ENCODE assay signal across 24 cellular contexts in genomic region chr18:56282234-56283104, GRCh38.
DNase-seq lines count a peak whose midpoint lies in the region; ATAC-seq, FAIRE-seq and TF ChIP-seq lines count a peak whose summit lies in the region.
"Had no signal": no experiment of that assay in that cellular context is flagged by ENCODE, and none has a peak within 500 bp of the region (broad histone marks: within the 10 kb centered on the region; RNA-seq: fewer than 3 reads in every experiment).

No MANE protein-coding gene starts in this region.

- H3K4me1 Mint-ChIP-seq in glutamatergic neuron (ENCODE audit: low read depth, unreplicated experiment), result peaks cover 8% of the 10 kb centered on the region
- H3K4me1 Mint-ChIP-seq: CD14-positive monocyte; CD4-positive, alpha-beta memory T cell; CD4-positive, CD25-positive, alpha-beta regulatory T cell; CD8-positive, alpha-beta memory T cell had no signal

- TF ChIP-seq CTCF in A549 (IDR thresholded peaks at IDR 0.05) (no peak), D721Med (IDR thresholded peaks at IDR 0.05; ENCODE audit: insufficient read depth, missing control alignments) (no peak), K562 (IDR thresholded peaks at IDR 0.05 in 2 of 3, conservative IDR thresholded peaks at IDR 0.05 in 1 of 3; ENCODE audit: insufficient read depth in 2 of 3, low read depth in 1 of 3, low read length in 3 of 3) (no peak), glutamatergic neuron (IDR thresholded peaks at IDR 0.05; ENCODE audit: partially characterized antibody, unreplicated experiment) (no peak), lower lobe of right lung (IDR thresholded peaks at IDR 0.05) (no peak)

- H4K20me1 ChIP-seq in K562 (replicated peaks; ENCODE audit: control insufficient read depth, insufficient read depth, low read length), result no peaks in the 10 kb centered on the region
- H4K20me1 ChIP-seq: BLaER1 had no signal

- H3K4me3 ChIP-seq in A549 (no peak overlapping the region), K562 (no peak overlapping the region), lower lobe of right lung (no peak overlapping the region)
- H3K4me3 ChIP-seq: BLaER1 had no signal

- no peaks in the 10 kb centered on the region for H3K36me3 Mint-ChIP-seq in glutamatergic neuron (ENCODE audit: unreplicated experiment)
- H3K36me3 Mint-ChIP-seq: CD14-positive monocyte; CD4-positive, alpha-beta memory T cell; CD4-positive, CD25-positive, alpha-beta regulatory T cell; CD8-positive, alpha-beta memory T cell had no signal

- no peak overlapping the region for H3K9ac ChIP-seq in K562 (ENCODE audit: insufficient read depth in 1 of 2, low read depth in 2 of 2, low read length in 2 of 2)
- H3K9ac ChIP-seq: BLaER1 had no signal

- H3K9me3 ChIP-seq in A549 (no peaks in the 10 kb centered on the region), K562 (replicated peaks; ENCODE audit: control insufficient read depth, insufficient read depth, low read depth, low read length) (no peaks in the 10 kb centered on the region), lower lobe of right lung (no peaks in the 10 kb centered on the region)

- in situ Hi-C loops in K562 (cut with MboI), result no loop called here

- H3K4me1 ChIP-seq in A549, result no peaks in the 10 kb centered on the region
- H3K4me1 ChIP-seq in K562 (replicated peaks in 1 of 2; ENCODE audit: control insufficient read depth in 2 of 2, insufficient read depth in 2 of 2, low read length in 2 of 2), result no peaks in the 10 kb centered on the region
- H3K4me1 ChIP-seq in lower lobe of right lung, result no peaks in the 10 kb centered on the region
- H3K4me1 ChIP-seq: BLaER1 had no signal

- BruUV-seq in K562 (replicated peaks; lab: Mats Ljungman, UMichigan), result no TSS peak

- FAIRE-seq in A549 (lab: Jason Lieb, UNC) (no peak), D721Med (lab: Jason Lieb, UNC) (peak; percentile 92), K562 (lab: Jason Lieb, UNC) (no peak), HTR-8/SVneo (lab: Jason Lieb, UNC) (no peak)
- FAIRE-seq: A204.1, G401.6, GM12891, GM19239 had no signal

- H3K27ac ChIP-seq in A549 (no peak overlapping the region), K562 (ENCODE audit: extremely low read depth, low read depth, low read length) (no peak overlapping the region), lower lobe of right lung (no peak overlapping the region)
- H3K27ac ChIP-seq: BLaER1 had no signal

- DNase-seq in A549 (ENCODE audit: low read depth in 1 of 2, low spot score in 1 of 2) (no peak), D721Med (ENCODE audit: insufficient read length, low spot score) (no peak), K562 (ENCODE audit: extremely low read depth in 1 of 4, low spot score in 3 of 4) (no peak), glutamatergic neuron (peak; percentile 38), lower lobe of right lung (no peak), SKM-1 treated with dmso at 0.1 percent for 144 hours (lab: John Stamatoyannopoulos, UW; ENCODE audit: unreplicated experiment) (no peak), HTR-8/SVneo (ENCODE audit: insufficient read length, low spot score) (no peak)
- no peak for DNase-seq in activated CD8-positive, alpha-beta memory T cell treated with anti-CD3 and anti-CD28 coated beads, Interleukin-2, amount 50 U/mL, for 4 hours
- DNase-seq: 8988T; AML-193; C1 segment of cervical spinal cord; CD4-positive, alpha-beta memory T cell; CD4-positive, CD25-positive, alpha-beta regulatory T cell; CD8-positive, alpha-beta memory T cell; COR-L47; DMS79 treated with DMSO at 0.1 percent for 48 hours; GF-D8 had no signal

- TF ChIP-seq EP300 in A549 (IDR thresholded peaks at IDR 0.05), result no peak
- TF ChIP-seq EP300 in K562 (IDR thresholded peaks at IDR 0.05; ENCODE audit: low read length), result no peak

- H3K4me3 Mint-ChIP-seq in glutamatergic neuron (ENCODE audit: unreplicated experiment), result no peak overlapping the region
- H3K4me3 Mint-ChIP-seq: B cell; CD14-positive monocyte; CD4-positive, alpha-beta memory T cell; CD4-positive, CD25-positive, alpha-beta regulatory T cell; CD8-positive, alpha-beta memory T cell had no signal

- ATAC-seq in A549 (no peak), K562 (no peak), lower lobe of right lung (no peak)

- no peaks in the 10 kb centered on the region for H3K9me1 ChIP-seq in K562 (ENCODE audit: control insufficient read depth, insufficient read depth, low read length)

- H3K27me3 Mint-ChIP-seq in glutamatergic neuron (ENCODE audit: unreplicated experiment), result peaks cover 1% of the 10 kb centered on the region
- H3K27me3 Mint-ChIP-seq: B cell; CD4-positive, alpha-beta memory T cell; CD4-positive, CD25-positive, alpha-beta regulatory T cell had no signal

- no peaks in the 10 kb centered on the region for H3K79me2 ChIP-seq in K562 (ENCODE audit: control insufficient read depth, insufficient read depth, low read length)

- intact Hi-C loops in K562 (cut with micrococcal nuclease), result no loop called here
- intact Hi-C loops in lower lobe of right lung (cut with DNase I), result no loop called here

- CTCF ChIA-PET in A549 (lab: Yijun Ruan, JAX), result no interaction called here
- CTCF ChIA-PET in K562 (lab: Yijun Ruan, JAX; ENCODE audit: low intra/inter-chr PET ratio), result no interaction called here

- H3K4me2 ChIP-seq in A549 (no peak overlapping the region), K562 (ENCODE audit: insufficient read depth, low read length) (no peak overlapping the region)
- H3K4me2 ChIP-seq: BLaER1 had no signal

- H3K27me3 ChIP-seq in K562 (ENCODE audit: control insufficient read depth in 2 of 2, insufficient read depth in 2 of 2, low read length in 2 of 2), result peaks cover 0 to 4% of the 10 kb centered on the region in 2 experiments; a peak in 1 of 5 replicates
- H3K27me3 ChIP-seq in lower lobe of right lung (ENCODE audit: low read depth), result no peaks in the 10 kb centered on the region
- H3K27me3 ChIP-seq: BLaER1 had no signal

- POLR2A ChIA-PET in A549 (lab: Yijun Ruan, JAX) (no interaction called here), K562 (lab: Yijun Ruan, JAX) (no interaction called here)

- no peak for TF ChIP-seq POLR2A in A549 (IDR thresholded peaks at IDR 0.05; ENCODE audit: low read length)
- TF ChIP-seq POLR2A in K562 (conservative IDR thresholded peaks at IDR 0.05), result no peak

- no peak overlapping the region for H2AFZ ChIP-seq in K562 (ENCODE audit: low read depth, low read length)

- 59% methylated on average over 8 of the region's 8 CpGs for WGBS in A549 (ENCODE audit: missing lambda C conversion rate)
- 0% methylated on average over 7 of the region's 8 CpGs for WGBS in K562 (ENCODE audit: insufficient coverage, low coverage, missing lambda C conversion rate)

- no peaks in the 10 kb centered on the region for H3K36me3 ChIP-seq in K562 (ENCODE audit: control insufficient read depth, insufficient read depth, low read length)
- no peaks in the 10 kb centered on the region for H3K36me3 ChIP-seq in lower lobe of right lung
- H3K36me3 ChIP-seq: BLaER1 had no signal

- TF ChIP-seq RAD21 in A549 (conservative IDR thresholded peaks at IDR 0.05 in 1 of 2, IDR thresholded peaks at IDR 0.05 in 1 of 2) (no peak), K562 (CRISPR knock-in tag; conservative IDR thresholded peaks at IDR 0.05 in 1 of 2, IDR thresholded peaks at IDR 0.05 in 1 of 2) (no peak)

- H3K9me3 Mint-ChIP-seq in glutamatergic neuron (ENCODE audit: unreplicated experiment), result peaks cover 2% of the 10 kb centered on the region

- H3K27ac Mint-ChIP-seq in glutamatergic neuron (ENCODE audit: unreplicated experiment), result no peak overlapping the region
- H3K27ac Mint-ChIP-seq: B cell; CD4-positive, alpha-beta memory T cell; CD4-positive, CD25-positive, alpha-beta regulatory T cell; CD8-positive, alpha-beta memory T cell had no signal

TF ChIP-seq in A549, 52 proteins besides CTCF, POLR2A, EP300 and RAD21:
- TF ChIP-seq MAFK (IDR thresholded peaks at IDR 0.05; ENCODE audit: partially characterized antibody) (peak; percentile 24), NPAS2 (CRISPR knock-in tag; IDR thresholded peaks at IDR 0.05; ENCODE audit: borderline replicate concordance) (no peak), POLR2AphosphoS2 (conservative IDR thresholded peaks at IDR 0.05; ENCODE audit: low read length) (no peak)

TF ChIP-seq in K562, 482 proteins besides CTCF, POLR2A, EP300 and RAD21:
- TF ChIP-seq SREBF2 (CRISPR knock-in tag; IDR thresholded peaks at IDR 0.05), result no peak
- no peak for TF ChIP-seq CREM (IDR thresholded peaks at IDR 0.05; ENCODE audit: low read depth)
- TF ChIP-seq, protein P1, sequence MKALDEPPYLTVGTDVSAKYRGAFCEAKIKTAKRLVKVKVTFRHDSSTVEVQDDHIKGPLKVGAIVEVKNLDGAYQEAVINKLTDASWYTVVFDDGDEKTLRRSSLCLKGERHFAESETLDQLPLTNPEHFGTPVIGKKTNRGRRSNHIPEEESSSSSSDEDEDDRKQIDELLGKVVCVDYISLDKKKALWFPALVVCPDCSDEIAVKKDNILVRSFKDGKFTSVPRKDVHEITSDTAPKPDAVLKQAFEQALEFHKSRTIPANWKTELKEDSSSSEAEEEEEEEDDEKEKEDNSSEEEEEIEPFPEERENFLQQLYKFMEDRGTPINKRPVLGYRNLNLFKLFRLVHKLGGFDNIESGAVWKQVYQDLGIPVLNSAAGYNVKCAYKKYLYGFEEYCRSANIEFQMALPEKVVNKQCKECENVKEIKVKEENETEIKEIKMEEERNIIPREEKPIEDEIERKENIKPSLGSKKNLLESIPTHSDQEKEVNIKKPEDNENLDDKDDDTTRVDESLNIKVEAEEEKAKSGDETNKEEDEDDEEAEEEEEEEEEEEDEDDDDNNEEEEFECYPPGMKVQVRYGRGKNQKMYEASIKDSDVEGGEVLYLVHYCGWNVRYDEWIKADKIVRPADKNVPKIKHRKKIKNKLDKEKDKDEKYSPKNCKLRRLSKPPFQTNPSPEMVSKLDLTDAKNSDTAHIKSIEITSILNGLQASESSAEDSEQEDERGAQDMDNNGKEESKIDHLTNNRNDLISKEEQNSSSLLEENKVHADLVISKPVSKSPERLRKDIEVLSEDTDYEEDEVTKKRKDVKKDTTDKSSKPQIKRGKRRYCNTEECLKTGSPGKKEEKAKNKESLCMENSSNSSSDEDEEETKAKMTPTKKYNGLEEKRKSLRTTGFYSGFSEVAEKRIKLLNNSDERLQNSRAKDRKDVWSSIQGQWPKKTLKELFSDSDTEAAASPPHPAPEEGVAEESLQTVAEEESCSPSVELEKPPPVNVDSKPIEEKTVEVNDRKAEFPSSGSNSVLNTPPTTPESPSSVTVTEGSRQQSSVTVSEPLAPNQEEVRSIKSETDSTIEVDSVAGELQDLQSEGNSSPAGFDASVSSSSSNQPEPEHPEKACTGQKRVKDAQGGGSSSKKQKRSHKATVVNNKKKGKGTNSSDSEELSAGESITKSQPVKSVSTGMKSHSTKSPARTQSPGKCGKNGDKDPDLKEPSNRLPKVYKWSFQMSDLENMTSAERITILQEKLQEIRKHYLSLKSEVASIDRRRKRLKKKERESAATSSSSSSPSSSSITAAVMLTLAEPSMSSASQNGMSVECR (CRISPR knock-in tag; IDR thresholded peaks at IDR 0.05), result no peak
- no peak for TF ChIP-seq ZBTB1 (CRISPR knock-in tag; IDR thresholded peaks at IDR 0.05; ENCODE audit: borderline replicate concordance, low read depth)
- no peak for TF ChIP-seq GATAD2B (IDR thresholded peaks at IDR 0.05; ENCODE audit: borderline replicate concordance)
- no peak for TF ChIP-seq BCOR (IDR thresholded peaks at IDR 0.05)
- peak; percentile 28; the same call in 1 of the 2 replicates for TF ChIP-seq ZNF316 (IDR thresholded peaks at IDR 0.05)

Comparison
In these comparisons a context has a peak if more than half of its experiments do, and no peak if none do; other contexts are left out.
1. Of the 35 proteins assayed by ChIP-seq in both K562 and A549: peak only in K562: none; only in A549: MAFK; in both: none; in neither: 34.